In genomic region chr3:118636841-118637240, GRCh38 we compare ENCODE assay signal across 1 cellular context.
TF ChIP-seq lines count a peak whose summit lies in the region.

No MANE protein-coding gene starts in this region.

TF ChIP-seq in WTC11, 78 proteins besides CTCF, POLR2A, EP300 and RAD21 (continued from another document):
- TF ChIP-seq E2F4 (CRISPR knock-in tag; IDR thresholded peaks at IDR 0.05; ENCODE audit: borderline replicate concordance, low read depth) (no peak), NR2C2 (CRISPR knock-in tag; IDR thresholded peaks at IDR 0.05) (no peak)
